ENCODE assay signal across 33 cellular contexts in genomic region chr12:50887191-50887590, GRCh38. TPM values are rescaled to one million over a fixed set of nuclear protein-coding genes. Genes with fewer than 3 reads are reported as not detected.
"Had no signal": no experiment of that assay in that cellular context is flagged by ENCODE, and none has a peak within 500 bp of the region (broad histone marks: within the 10 kb centered on the region; RNA-seq: fewer than 3 reads in every experiment).

No MANE protein-coding gene starts in this region.

- H3K4me2 ChIP-seq: PC-9 had no signal

- H3K4me3 ChIP-seq: adrenal gland, body of pancreas, breast epithelium, MG63, PC-9 had no signal

- H3K9me3 ChIP-seq: adrenal gland, body of pancreas, MG63 had no signal

- H3K27me3 ChIP-seq: adrenal gland, body of pancreas, breast epithelium, MG63 had no signal

- H3K27ac ChIP-seq: adrenal gland, body of pancreas, breast epithelium, PC-9 had no signal

- H3K36me3 ChIP-seq: adrenal gland, breast epithelium, MG63 had no signal

- DNase-seq: activated CD4-positive, alpha-beta T cell treated with anti-CD3 and anti-CD28 coated beads, Interleukin-2, amount 10 ng/mL, durations not matched to agents 24 days and 14 days; activated CD4-positive, alpha-beta T cell treated with anti-CD3 and anti-CD28 coated beads, Interleukin-2, amount 50 U/mL, for 4 hours; activated CD8-positive, alpha-beta T cell treated with anti-CD3 and anti-CD28 coated beads for 36 hours; activated gamma-delta T cell; activated naive CD4-positive, alpha-beta T cell treated with Interleukin-2 at 50 U/mL for 16 hours; activated naive CD8-positive, alpha-beta T cell treated with anti-CD3 and anti-CD28 coated beads, Interleukin-2, amount 10 ng/mL, durations not matched to agents 7 days and 5 days; activated T-cell treated with anti-CD3 and anti-CD28 coated beads, Interleukin-2, amount 50 U/mL, for 24 hours; adrenal gland; body of pancreas; Kasumi-1; MG63; MV-4-11; NCI-H1092; NCI-H1417; NCI-H146; NCI-H187; NCI-H2081; NCI-H226; NCI-H524 treated with DMSO at 0.1 percent for 48 hours; NK-92 treated with Interleukin-12 subunit alpha and Interleukin-12 subunit beta, amount 100 ng/mL, for 24 hours; PC-9; Right ventricle myocardium superior; SW 1271; T1000 had no signal

- H2AFZ ChIP-seq: PC-9 had no signal

- H3K4me1 ChIP-seq: adrenal gland, body of pancreas, breast epithelium had no signal

- ATAC-seq: activated CD8-positive, alpha-beta T cell treated with anti-CD3 and anti-CD28 coated beads for 36 hours; body of pancreas had no signal

RNA-seq across cellular contexts. Expression of gene TMPRSS12, which starts 44.5 kb away (rescaled TPM):
- total RNA-seq: activated CD4-positive, alpha-beta T cell treated with anti-CD3 and anti-CD28 coated beads, Interleukin-2, amount 10 ng/mL, durations not matched to agents 24 days and 14 days; activated CD8-positive, alpha-beta memory T cell treated with anti-CD3 and anti-CD28 coated beads for 36 hours; activated CD8-positive, alpha-beta T cell treated with anti-CD3 and anti-CD28 coated beads for 36 hours; activated naive CD8-positive, alpha-beta T cell treated with anti-CD3 and anti-CD28 coated beads, Interleukin-2, amount 10 ng/mL, durations not matched to agents 7 days and 5 days; activated T-helper 2 cell treated with anti-CD3 and anti-CD28 coated beads, Interferon-gamma antibody, Interleukin-2, Interleukin-4, amounts not matched to agents 10 μg/mL and 5 μg/mL and 100 μg/mL, durations not matched to agents 14 hours and 24 hours and 36 hours; astrocyte; body of pancreas; breast epithelium; cardiac septum; NCI-H460; OCI-LY7; PC-9; Right ventricle myocardium superior; T-helper 1 cell treated with Interleukin-12 subunit alpha and Interleukin-12 subunit beta and Interleukin-4 antibody, amounts not matched to agents 30 ng/mL and 1 ng/mL, for 36 hours; T-helper 2 cell treated with Interferon-gamma antibody and Interleukin-4, amounts not matched to agents 100 ng/mL and 5 ng/mL, for 36 hours had no signal
